ENCODE assay signal across 22 cellular contexts in genomic region chr20:1720845-1721475, GRCh38.
"Had no signal": no experiment of that assay in that cellular context is flagged by ENCODE, and none has a peak within 500 bp of the region (broad histone marks: within the 10 kb centered on the region; RNA-seq: fewer than 3 reads in every experiment).

No MANE protein-coding gene starts in this region.

- H3K4me3 ChIP-seq: coronary artery, esophagus squamous epithelium, heart right ventricle, lung, neural progenitor cell, tibial nerve had no signal

- ATAC-seq: activated naive CD8-positive, alpha-beta T cell treated with anti-CD3 and anti-CD28 coated beads, Interleukin-2, amount 50 U/mL, for 24 hours; heart right ventricle; left colon; naive thymus-derived CD8-positive, alpha-beta T cell; sciatic nerve; stimulated activated effector memory CD8-positive, alpha-beta T cell treated with anti-CD3 and anti-CD28 coated beads, Interleukin-12 subunit alpha, Interleukin-12 subunit beta, amount 100 ng/mL, for 72 hours; stimulated activated naive CD8-positive, alpha-beta T cell treated with anti-CD3 and anti-CD28 coated beads, Interleukin-15, amount 100 ng/mL, for 72 hours had no signal

- H3K27ac ChIP-seq: coronary artery, esophagus squamous epithelium, heart right ventricle, neural progenitor cell, tibial nerve, WERI-Rb-1 had no signal

- FAIRE-seq: small intestine, TTC549 had no signal

- H3K4me2 ChIP-seq: neural progenitor cell had no signal

- H3K4me1 ChIP-seq: heart right ventricle, neural progenitor cell, tibial nerve had no signal

- H3K27me3 ChIP-seq: tibial nerve had no signal

- H3K36me3 ChIP-seq: esophagus squamous epithelium, heart right ventricle, neural progenitor cell, tibial nerve, WERI-Rb-1 had no signal

- H3K9ac ChIP-seq: neural progenitor cell had no signal

- DNase-seq: activated CD4-positive, alpha-beta memory T cell treated with anti-CD3 and anti-CD28 coated beads for 36 hours; activated effector memory CD4-positive, alpha-beta T cell treated with anti-CD3 and anti-CD28 coated beads, Interleukin-2, amount 50 U/mL, for 16 hours; activated naive CD4-positive, alpha-beta T cell treated with anti-CD3 and anti-CD28 coated beads, Interleukin-2, amount 10 ng/mL, durations not matched to agents 7 days and 5 days; activated naive CD8-positive, alpha-beta T cell treated with anti-CD3 and anti-CD28 coated beads, Interleukin-2, amount 50 U/mL, for 24 hours; activated T-cell treated with anti-CD3 and anti-CD28 coated beads, Interleukin-2, amount 50 U/mL, for 48 hours; cerebellar nuclear complex; esophagus squamous epithelium; heart right ventricle; islet precursor cell; left colon; naive thymus-derived CD8-positive, alpha-beta T cell; small intestine; stimulated activated CD4-positive, alpha-beta T cell treated with anti-CD3 and anti-CD28 coated beads, Interleukin-2, amount 100 ng/mL, for 24 hours; stimulated activated naive CD8-positive, alpha-beta T cell treated with anti-CD3 and anti-CD28 coated beads, Interleukin-15, amount 100 ng/mL, for 72 hours; WERI-Rb-1 had no signal

- H2AFZ ChIP-seq: neural progenitor cell had no signal
